10 cellular contexts compared by ENCODE assay signal in the genomic region with DNA sequence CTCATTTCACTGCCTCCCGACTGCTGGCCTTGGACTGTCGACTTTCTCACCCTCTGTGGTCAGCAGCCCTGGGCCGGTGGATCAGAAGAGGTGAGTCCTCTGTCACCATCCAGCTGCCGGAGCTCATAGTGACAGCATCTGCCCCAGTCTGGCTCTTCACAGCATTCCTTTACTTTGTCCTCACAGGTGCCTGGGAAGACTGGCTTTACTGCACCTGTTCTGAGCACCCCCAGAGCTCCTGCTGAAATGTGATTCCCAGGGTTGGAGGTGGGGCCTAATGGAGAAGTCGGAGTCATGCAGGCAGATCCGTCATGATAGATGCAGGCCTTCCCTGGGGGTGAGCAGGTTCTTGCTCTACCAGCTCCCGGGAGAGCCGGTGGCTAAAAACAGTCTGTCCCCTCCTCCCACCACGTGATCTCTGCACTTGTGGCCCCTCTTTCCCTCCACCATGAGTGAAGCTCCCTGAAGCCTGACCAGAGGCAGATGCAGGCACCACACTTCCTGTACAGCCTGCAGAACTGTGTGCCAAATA.
A peak's percentile ranks its signal among the peaks of the same experiment; 100 is the strongest.
DNase-seq lines count a peak whose midpoint lies in the region; ATAC-seq and TF ChIP-seq lines count a peak whose summit lies in the region.
"Had no signal": no experiment of that assay in that cellular context is flagged by ENCODE, and none has a peak within 500 bp of the region (broad histone marks: within the 10 kb centered on the region; RNA-seq: fewer than 3 reads in every experiment).

No MANE protein-coding gene starts in this region.

- DNase-seq in activated B cell treated with CpG ODN at 0.5 μM for 24 hours (no peak), mesothelial cell of epicardium (ENCODE audit: low spot score in 2 of 2, unreplicated experiment in 2 of 2) (no peak), DMS 273 treated with DMSO at 0.1 percent for 48 hours (lab: John Stamatoyannopoulos, UW) (no peak)
- no peak for DNase-seq in activated CD8-positive, alpha-beta memory T cell treated with anti-CD3 and anti-CD28 coated beads, Interleukin-2, amount 50 U/mL, for 48 hours
- DNase-seq: activated T-cell treated with anti-CD3 and anti-CD28 coated beads, Interleukin-2, amount 50 U/mL, for 1 hour; sigmoid colon had no signal

- peak; percentile 74 for ATAC-seq in HG03108 (IDR thresholded peaks at IDR 0.05; ENCODE audit: unreplicated experiment)
- ATAC-seq in activated B cell treated with CpG ODN at 0.5 μM for 24 hours (ENCODE audit: low read depth), result peak; percentile 83
- ATAC-seq in HG03196 (IDR thresholded peaks at IDR 0.05; ENCODE audit: unreplicated experiment), result no peak
- ATAC-seq in HG03565 (IDR thresholded peaks at IDR 0.05; ENCODE audit: unreplicated experiment), result no peak

- H3K9me3 Mint-ChIP-seq in activated B cell treated with CpG ODN at 0.5 μM for 24 hours (no peaks in the 10 kb centered on the region), mesothelial cell of epicardium (no peaks in the 10 kb centered on the region)

- peak overlapping the region; percentile 37; the same call in 1 of the 2 replicates for H3K4me3 ChIP-seq in BLaER1
- H3K4me3 ChIP-seq: sigmoid colon had no signal

- TF ChIP-seq CTCF in activated B cell treated with CpG ODN at 0.5 μM for 24 hours (IDR thresholded peaks at IDR 0.05) (no peak), mesothelial cell of epicardium (IDR thresholded peaks at IDR 0.05; ENCODE audit: unreplicated experiment) (no peak)

- H3K9me3 ChIP-seq in BLaER1, result peaks cover 3% of the 10 kb centered on the region; the same call in 1 of the 2 replicates
- H3K9me3 ChIP-seq: sigmoid colon had no signal

- no peaks in the 10 kb centered on the region for H3K36me3 Mint-ChIP-seq in activated B cell treated with CpG ODN at 0.5 μM for 24 hours (ENCODE audit: low read depth)
- H3K36me3 Mint-ChIP-seq in mesothelial cell of epicardium, result peaks cover 18% of the 10 kb centered on the region

- no peaks in the 10 kb centered on the region for H3K27me3 ChIP-seq in BLaER1
- H3K27me3 ChIP-seq: sigmoid colon had no signal

- peak overlapping the region; percentile 80 for H3K27ac ChIP-seq in BLaER1
- H3K27ac ChIP-seq: sigmoid colon had no signal

- peaks cover 35% of the 10 kb centered on the region for H3K36me3 ChIP-seq in BLaER1

- peaks cover 71% of the 10 kb centered on the region for H3K4me1 Mint-ChIP-seq in activated B cell treated with CpG ODN at 0.5 μM for 24 hours
- H3K4me1 Mint-ChIP-seq in mesothelial cell of epicardium, result peaks cover 22% of the 10 kb centered on the region

- H3K27ac Mint-ChIP-seq in activated B cell treated with CpG ODN at 0.5 μM for 24 hours, result peak overlapping the region; percentile 90
- peak overlapping the region; percentile 71 for H3K27ac Mint-ChIP-seq in mesothelial cell of epicardium

- H3K4me1 ChIP-seq in BLaER1, result peaks cover 53% of the 10 kb centered on the region
- H3K4me1 ChIP-seq: sigmoid colon had no signal

- POLR2A ChIA-PET in activated B cell treated with CpG ODN at 0.5 μM for 24 hours (lab: Charles Lee), result interaction anchor here (1.3 to 2.7 kb wide), 3 partner anchors 8 to 27 kb away, joined by 4 to 23 read pairs (median 5); no protein-coding TSS in a partner anchor

- H3K27me3 Mint-ChIP-seq in activated B cell treated with CpG ODN at 0.5 μM for 24 hours (no peaks in the 10 kb centered on the region), mesothelial cell of epicardium (ENCODE audit: low read depth) (no peaks in the 10 kb centered on the region)

- H3K4me3 Mint-ChIP-seq in activated B cell treated with CpG ODN at 0.5 μM for 24 hours (peak overlapping the region; percentile 61), mesothelial cell of epicardium (no peak overlapping the region)

- CTCF ChIA-PET in activated B cell treated with CpG ODN at 0.5 μM for 24 hours (lab: Charles Lee), result interaction anchor here (1.0 kb wide), 1 partner anchor 27 kb away, joined by 3 read pairs; no protein-coding TSS in a partner anchor

- no peaks in the 10 kb centered on the region for H4K20me1 ChIP-seq in BLaER1

- intact Hi-C loops in activated B cell treated with CpG ODN at 0.5 μM for 24 hours (cut with micrococcal nuclease), result loop anchor here (1.0 kb wide), 1 partner anchor 11 kb away; no protein-coding TSS in a partner anchor

- peak overlapping the region; percentile 60 for H3K9ac ChIP-seq in BLaER1

- peak overlapping the region; percentile 84 for H3K4me2 ChIP-seq in BLaER1

Comparison
In these comparisons a context has a peak if more than half of its experiments do, and no peak if none do; other contexts are left out.
1. ATAC-seq: peak in HG03108 (single experiment) and activated B cell treated with CpG ODN at 0.5 μM for 24 hours (single experiment); none in HG03196 (single experiment) and HG03565 (single experiment).